Comparison of ENCODE assay signal across 1 cellular context in the genomic region with DNA sequence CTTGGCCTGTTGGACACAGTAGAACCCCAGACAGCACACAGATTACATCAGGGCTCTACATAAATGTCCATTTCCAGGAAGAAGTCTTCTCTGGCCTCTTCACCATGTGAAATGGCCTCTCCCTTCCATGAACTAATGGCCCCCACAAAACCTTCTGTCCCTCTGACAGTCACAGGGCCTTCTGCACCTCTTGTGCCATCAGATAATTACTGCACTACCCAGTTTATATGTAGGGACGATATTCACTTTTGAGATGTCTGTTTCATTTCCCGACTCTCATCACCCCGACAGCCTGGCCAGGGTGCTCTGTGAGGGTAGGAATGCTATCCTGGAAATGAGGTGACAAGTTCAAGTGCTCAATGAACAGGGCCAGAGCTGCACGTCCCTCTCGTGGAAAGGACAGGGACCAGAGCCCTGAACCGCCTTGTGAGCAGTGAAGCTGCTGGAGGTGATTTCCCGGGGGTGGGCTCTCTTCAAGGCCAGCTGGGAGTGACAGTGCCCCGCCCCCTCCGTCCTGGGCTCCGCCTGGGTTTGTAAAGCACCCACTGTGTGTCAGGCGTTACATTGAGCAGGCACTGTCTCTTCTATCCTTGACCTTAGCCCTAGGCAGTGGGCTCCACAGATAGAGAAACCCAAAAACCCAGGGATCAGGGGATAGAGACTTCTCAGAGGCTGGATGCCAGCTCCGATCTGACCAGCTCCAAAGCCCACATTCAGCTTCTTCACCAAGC.
TF ChIP-seq lines count a peak whose summit lies in the region.

No MANE protein-coding gene starts in this region.

TF ChIP-seq in GM23338, 12 proteins besides CTCF, POLR2A, EP300 and RAD21:
- TF ChIP-seq JUNB (IDR thresholded peaks at IDR 0.05; ENCODE audit: unreplicated experiment), result no peak
- no peak for TF ChIP-seq EZH2phosphoT487 (IDR thresholded peaks at IDR 0.05; ENCODE audit: unreplicated experiment)
- no peak for TF ChIP-seq CREB1 (CRISPR knock-in tag; IDR thresholded peaks at IDR 0.05; ENCODE audit: low read depth)
- TF ChIP-seq, protein P1, sequence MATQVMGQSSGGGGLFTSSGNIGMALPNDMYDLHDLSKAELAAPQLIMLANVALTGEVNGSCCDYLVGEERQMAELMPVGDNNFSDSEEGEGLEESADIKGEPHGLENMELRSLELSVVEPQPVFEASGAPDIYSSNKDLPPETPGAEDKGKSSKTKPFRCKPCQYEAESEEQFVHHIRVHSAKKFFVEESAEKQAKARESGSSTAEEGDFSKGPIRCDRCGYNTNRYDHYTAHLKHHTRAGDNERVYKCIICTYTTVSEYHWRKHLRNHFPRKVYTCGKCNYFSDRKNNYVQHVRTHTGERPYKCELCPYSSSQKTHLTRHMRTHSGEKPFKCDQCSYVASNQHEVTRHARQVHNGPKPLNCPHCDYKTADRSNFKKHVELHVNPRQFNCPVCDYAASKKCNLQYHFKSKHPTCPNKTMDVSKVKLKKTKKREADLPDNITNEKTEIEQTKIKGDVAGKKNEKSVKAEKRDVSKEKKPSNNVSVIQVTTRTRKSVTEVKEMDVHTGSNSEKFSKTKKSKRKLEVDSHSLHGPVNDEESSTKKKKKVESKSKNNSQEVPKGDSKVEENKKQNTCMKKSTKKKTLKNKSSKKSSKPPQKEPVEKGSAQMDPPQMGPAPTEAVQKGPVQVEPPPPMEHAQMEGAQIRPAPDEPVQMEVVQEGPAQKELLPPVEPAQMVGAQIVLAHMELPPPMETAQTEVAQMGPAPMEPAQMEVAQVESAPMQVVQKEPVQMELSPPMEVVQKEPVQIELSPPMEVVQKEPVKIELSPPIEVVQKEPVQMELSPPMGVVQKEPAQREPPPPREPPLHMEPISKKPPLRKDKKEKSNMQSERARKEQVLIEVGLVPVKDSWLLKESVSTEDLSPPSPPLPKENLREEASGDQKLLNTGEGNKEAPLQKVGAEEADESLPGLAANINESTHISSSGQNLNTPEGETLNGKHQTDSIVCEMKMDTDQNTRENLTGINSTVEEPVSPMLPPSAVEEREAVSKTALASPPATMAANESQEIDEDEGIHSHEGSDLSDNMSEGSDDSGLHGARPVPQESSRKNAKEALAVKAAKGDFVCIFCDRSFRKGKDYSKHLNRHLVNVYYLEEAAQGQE (IDR thresholded peaks at IDR 0.05; ENCODE audit: unreplicated experiment), result no peak
- no peak for TF ChIP-seq NANOG (IDR thresholded peaks at IDR 0.05; ENCODE audit: borderline replicate concordance)
- no peak for TF ChIP-seq ZNF331 (CRISPR knock-in tag; IDR thresholded peaks at IDR 0.05; ENCODE audit: low read depth)
- TF ChIP-seq, protein P2, sequence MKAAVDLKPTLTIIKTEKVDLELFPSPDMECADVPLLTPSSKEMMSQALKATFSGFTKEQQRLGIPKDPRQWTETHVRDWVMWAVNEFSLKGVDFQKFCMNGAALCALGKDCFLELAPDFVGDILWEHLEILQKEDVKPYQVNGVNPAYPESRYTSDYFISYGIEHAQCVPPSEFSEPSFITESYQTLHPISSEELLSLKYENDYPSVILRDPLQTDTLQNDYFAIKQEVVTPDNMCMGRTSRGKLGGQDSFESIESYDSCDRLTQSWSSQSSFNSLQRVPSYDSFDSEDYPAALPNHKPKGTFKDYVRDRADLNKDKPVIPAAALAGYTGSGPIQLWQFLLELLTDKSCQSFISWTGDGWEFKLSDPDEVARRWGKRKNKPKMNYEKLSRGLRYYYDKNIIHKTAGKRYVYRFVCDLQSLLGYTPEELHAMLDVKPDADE (IDR thresholded peaks at IDR 0.05), result no peak
- TF ChIP-seq EZH2 (IDR thresholded peaks at IDR 0.05; ENCODE audit: low read depth, unreplicated experiment), result no peak
- no peak for TF ChIP-seq POLR2AphosphoS5 (IDR thresholded peaks at IDR 0.05; ENCODE audit: low read depth)
- no peak for TF ChIP-seq ZNF114 (CRISPR knock-in tag; IDR thresholded peaks at IDR 0.05)
- TF ChIP-seq, protein P3, sequence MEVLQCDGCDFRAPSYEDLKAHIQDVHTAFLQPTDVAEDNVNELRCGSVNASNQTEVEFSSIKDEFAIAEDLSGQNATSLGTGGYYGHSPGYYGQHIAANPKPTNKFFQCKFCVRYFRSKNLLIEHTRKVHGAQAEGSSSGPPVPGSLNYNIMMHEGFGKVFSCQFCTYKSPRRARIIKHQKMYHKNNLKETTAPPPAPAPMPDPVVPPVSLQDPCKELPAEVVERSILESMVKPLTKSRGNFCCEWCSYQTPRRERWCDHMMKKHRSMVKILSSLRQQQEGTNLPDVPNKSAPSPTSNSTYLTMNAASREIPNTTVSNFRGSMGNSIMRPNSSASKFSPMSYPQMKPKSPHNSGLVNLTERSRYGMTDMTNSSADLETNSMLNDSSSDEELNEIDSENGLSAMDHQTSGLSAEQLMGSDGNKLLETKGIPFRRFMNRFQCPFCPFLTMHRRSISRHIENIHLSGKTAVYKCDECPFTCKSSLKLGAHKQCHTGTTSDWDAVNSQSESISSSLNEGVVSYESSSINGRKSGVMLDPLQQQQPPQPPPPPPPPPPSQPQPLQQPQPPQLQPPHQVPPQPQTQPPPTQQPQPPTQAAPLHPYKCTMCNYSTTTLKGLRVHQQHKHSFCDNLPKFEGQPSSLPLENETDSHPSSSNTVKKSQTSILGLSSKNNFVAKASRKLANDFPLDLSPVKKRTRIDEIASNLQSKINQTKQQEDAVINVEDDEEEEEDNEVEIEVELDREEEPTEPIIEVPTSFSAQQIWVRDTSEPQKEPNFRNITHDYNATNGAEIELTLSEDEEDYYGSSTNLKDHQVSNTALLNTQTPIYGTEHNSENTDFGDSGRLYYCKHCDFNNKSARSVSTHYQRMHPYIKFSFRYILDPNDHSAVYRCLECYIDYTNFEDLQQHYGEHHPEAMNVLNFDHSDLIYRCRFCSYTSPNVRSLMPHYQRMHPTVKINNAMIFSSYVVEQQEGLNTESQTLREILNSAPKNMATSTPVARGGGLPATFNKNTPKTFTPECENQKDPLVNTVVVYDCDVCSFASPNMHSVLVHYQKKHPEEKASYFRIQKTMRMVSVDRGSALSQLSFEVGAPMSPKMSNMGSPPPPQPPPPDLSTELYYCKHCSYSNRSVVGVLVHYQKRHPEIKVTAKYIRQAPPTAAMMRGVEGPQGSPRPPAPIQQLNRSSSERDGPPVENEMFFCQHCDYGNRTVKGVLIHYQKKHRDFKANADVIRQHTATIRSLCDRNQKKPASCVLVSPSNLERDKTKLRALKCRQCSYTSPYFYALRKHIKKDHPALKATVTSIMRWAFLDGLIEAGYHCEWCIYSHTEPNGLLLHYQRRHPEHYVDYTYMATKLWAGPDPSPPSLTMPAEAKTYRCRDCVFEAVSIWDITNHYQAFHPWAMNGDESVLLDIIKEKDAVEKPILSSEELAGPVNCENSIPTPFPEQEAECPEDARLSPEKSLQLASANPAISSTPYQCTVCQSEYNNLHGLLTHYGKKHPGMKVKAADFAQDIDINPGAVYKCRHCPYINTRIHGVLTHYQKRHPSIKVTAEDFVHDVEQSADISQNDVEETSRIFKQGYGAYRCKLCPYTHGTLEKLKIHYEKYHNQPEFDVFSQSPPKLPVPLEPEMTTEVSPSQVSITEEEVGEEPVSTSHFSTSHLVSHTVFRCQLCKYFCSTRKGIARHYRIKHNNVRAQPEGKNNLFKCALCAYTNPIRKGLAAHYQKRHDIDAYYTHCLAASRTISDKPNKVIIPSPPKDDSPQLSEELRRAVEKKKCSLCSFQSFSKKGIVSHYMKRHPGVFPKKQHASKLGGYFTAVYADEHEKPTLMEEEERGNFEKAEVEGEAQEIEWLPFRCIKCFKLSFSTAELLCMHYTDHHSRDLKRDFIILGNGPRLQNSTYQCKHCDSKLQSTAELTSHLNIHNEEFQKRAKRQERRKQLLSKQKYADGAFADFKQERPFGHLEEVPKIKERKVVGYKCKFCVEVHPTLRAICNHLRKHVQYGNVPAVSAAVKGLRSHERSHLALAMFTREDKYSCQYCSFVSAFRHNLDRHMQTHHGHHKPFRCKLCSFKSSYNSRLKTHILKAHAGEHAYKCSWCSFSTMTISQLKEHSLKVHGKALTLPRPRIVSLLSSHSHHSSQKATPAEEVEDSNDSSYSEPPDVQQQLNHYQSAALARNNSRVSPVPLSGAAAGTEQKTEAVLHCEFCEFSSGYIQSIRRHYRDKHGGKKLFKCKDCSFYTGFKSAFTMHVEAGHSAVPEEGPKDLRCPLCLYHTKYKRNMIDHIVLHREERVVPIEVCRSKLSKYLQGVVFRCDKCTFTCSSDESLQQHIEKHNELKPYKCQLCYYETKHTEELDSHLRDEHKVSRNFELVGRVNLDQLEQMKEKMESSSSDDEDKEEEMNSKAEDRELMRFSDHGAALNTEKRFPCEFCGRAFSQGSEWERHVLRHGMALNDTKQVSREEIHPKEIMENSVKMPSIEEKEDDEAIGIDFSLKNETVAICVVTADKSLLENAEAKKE (CRISPR knock-in tag; IDR thresholded peaks at IDR 0.05), result no peak
- TF ChIP-seq STAT1 (IDR thresholded peaks at IDR 0.05; ENCODE audit: unreplicated experiment), result no peak
